ENCODE assay signal across 8 cellular contexts in genomic region chr12:85835810-85836715, GRCh38. TPM values are rescaled to one million over a fixed set of nuclear protein-coding genes. Genes with fewer than 3 reads are reported as not detected.
DNase-seq lines count a peak whose midpoint lies in the region; ATAC-seq, FAIRE-seq and TF ChIP-seq lines count a peak whose summit lies in the region.

TSS of gene RASSF9 (minus strand) at chr12:85836409. CDS start at chr12:85836201, 208 bp downstream.

- no peak for TF ChIP-seq CTCF in Calu3 (IDR thresholded peaks at IDR 0.05; ENCODE audit: unreplicated experiment)
- TF ChIP-seq CTCF in PC-3 (conservative IDR thresholded peaks at IDR 0.05; ENCODE audit: low read depth, low read length), result no peak
- TF ChIP-seq CTCF in omental fat pad (IDR thresholded peaks at IDR 0.05), result no peak

- POLR2A ChIA-PET in PC-3 (lab: Charles Lee; ENCODE audit: unreplicated experiment), result interaction anchor here (0.6 to 0.7 kb wide), 4 partner anchors 30 to 369 kb away, joined by 3 to 10 read pairs (median 8); no protein-coding TSS in a partner anchor

- H3K4me3 ChIP-seq in PC-3 (ENCODE audit: low read length), result peak within 1 kb of the TSS; percentile 70

- peak within 1 kb of the TSS; percentile 93 for H3K27ac Mint-ChIP-seq in Calu3 (ENCODE audit: unreplicated experiment)

- peaks cover 22% of the 10 kb centered on the region for H3K36me3 Mint-ChIP-seq in Calu3 (ENCODE audit: insufficient read depth, unreplicated experiment)

- H3K9me2 ChIP-seq in PC-3 (replicated peaks; ENCODE audit: low read length), result no peaks in the 10 kb centered on the region

- no peaks in the 10 kb centered on the region for H3K27me3 Mint-ChIP-seq in Calu3 (ENCODE audit: unreplicated experiment)

- H3K27ac ChIP-seq in PC-3 (ENCODE audit: low read length), result peak within 1 kb of the TSS; percentile 26

- no peaks in the 10 kb centered on the region for H3K9me3 ChIP-seq in PC-3 (ENCODE audit: low read length)

- BruUV-seq in Calu3 (replicated peaks; lab: Mats Ljungman, UMichigan), result TSS peak; percentile 50
- TSS peak; percentile 68 for BruUV-seq in PC-3 (replicated peaks; lab: Mats Ljungman, UMichigan)

- FAIRE-seq in frontal cortex (lab: Jason Lieb, UNC), result no peak

- no peaks in the 10 kb centered on the region for H3K36me3 ChIP-seq in PC-3 (ENCODE audit: low read depth, low read length)

- H3K9ac ChIP-seq in PC-3 (ENCODE audit: low read length), result 0 out of 2 replicates have a peak within 1 kb of the TSS, but pooled peaks have one; percentile 7

- CTCF ChIA-PET in Calu3 (lab: Charles Lee), result interaction anchor here (0.6 to 2.3 kb wide), 8 partner anchors 12 to 300 kb away, joined by 3 to 13 read pairs (median 4); no protein-coding TSS in a partner anchor
- CTCF ChIA-PET in PC-3 (lab: Charles Lee), result interaction anchor here (0.7 kb wide), 2 partner anchors 13 to 31 kb away, joined by 3 to 10 read pairs; no protein-coding TSS in a partner anchor

- H3K9me3 Mint-ChIP-seq in Calu3 (ENCODE audit: low read depth, unreplicated experiment), result no peaks in the 10 kb centered on the region

- peaks cover 30% of the 10 kb centered on the region for H3K4me1 ChIP-seq in PC-3 (ENCODE audit: insufficient read depth, low read length)

- no peaks in the 10 kb centered on the region for H3K79me2 ChIP-seq in PC-3 (ENCODE audit: low read length)

- ATAC-seq in PC-3, result peak; percentile 70
- ATAC-seq in omental fat pad (ENCODE audit: low FRiP score), result peak; percentile 82
- ATAC-seq in GM21526 (IDR thresholded peaks at IDR 0.05; ENCODE audit: low FRiP score, unreplicated experiment), result no peak
- ATAC-seq in GM19324 (IDR thresholded peaks at IDR 0.05; ENCODE audit: low FRiP score, unreplicated experiment), result no peak

- H3K4me3 Mint-ChIP-seq in Calu3 (ENCODE audit: low read depth, unreplicated experiment), result peak within 1 kb of the TSS; percentile 90

- H2AFZ ChIP-seq in PC-3 (ENCODE audit: low read length), result peak within 1 kb of the TSS; percentile 90

- H4K20me1 ChIP-seq in PC-3 (ENCODE audit: low read length), result no peaks in the 10 kb centered on the region

- intact Hi-C loops in Calu3 (cut with micrococcal nuclease; ENCODE audit: unreplicated experiment) (loop anchor here (2.0 kb wide), 1 partner anchor 13 kb away; no protein-coding TSS in a partner anchor), PC-3 (cut with micrococcal nuclease) (loop anchor here (2.0 kb wide), 1 partner anchor 15 kb away; no protein-coding TSS in a partner anchor)

- peaks cover 16% of the 10 kb centered on the region for H3K4me1 Mint-ChIP-seq in Calu3 (ENCODE audit: low read depth, unreplicated experiment)

- DNase-seq in Calu3 (peak; percentile 61), PC-3 (peak; percentile 53), fibroblast of peridontal ligament (ENCODE audit: extremely low read depth) (peak; percentile 91), omental fat pad (ENCODE audit: low spot score) (no peak), frontal cortex (ENCODE audit: low spot score in 2 of 2) (no peak)
- DNase-seq in stimulated activated naive CD4-positive, alpha-beta T cell (lab: John Stamatoyannopoulos, UW), result no peak

- H3F3A ChIP-seq in PC-3 (ENCODE audit: low read length, unreplicated experiment), result no peaks in the 10 kb centered on the region

- H3K4me2 ChIP-seq in PC-3 (ENCODE audit: low read length), result peak within 1 kb of the TSS; percentile 91

- no peaks in the 10 kb centered on the region for H3K27me3 ChIP-seq in PC-3 (ENCODE audit: low read length)

RNA-seq across cellular contexts. Expression of gene RASSF9, which starts in this region (rescaled TPM):
- 3.0 and 3.3 TPM in 2 replicates for total RNA-seq in Calu3 (2022)
- 0.17 TPM in 1 of 2 replicates, not detected in the other for total RNA-seq in PC-3 (2014; rRNA removed)
- total RNA-seq in omental fat pad, result 1 to 10 TPM in 3 of 4 donors, under 1 TPM in 1; 0.36 to 7.9 (median 1.9) TPM
- 0.41 TPM for total RNA-seq in frontal cortex

Comparison
In these comparisons a context has a peak if more than half of its experiments do, and no peak if none do; other contexts are left out.
1. Peak in DNase-seq, ATAC-seq, H3K4me3 ChIP-seq, H3K27ac ChIP-seq, H3K9ac ChIP-seq and H3K4me2 ChIP-seq in PC-3; RNA of the gene not detected or under 1 TPM.
2. DNase-seq: peak in Calu3 (single experiment) and fibroblast of peridontal ligament (single experiment); none in omental fat pad (single experiment), frontal cortex (0 of 2) and stimulated activated naive CD4-positive, alpha-beta T cell (0 of 6).